1 cellular context compared by ENCODE assay signal in genomic region chr17:28345420-28346198, GRCh38.
TF ChIP-seq lines count a peak whose summit lies in the region.

No MANE protein-coding gene starts in this region.

TF ChIP-seq in IMR-90, 13 proteins besides CTCF, POLR2A, EP300 and RAD21:
- TF ChIP-seq FOS (IDR thresholded peaks at IDR 0.05; ENCODE audit: low read depth, low read length): no peak
- no peak for TF ChIP-seq USF2 (IDR thresholded peaks at IDR 0.05; ENCODE audit: low read depth, low read length)
- no peak for TF ChIP-seq BHLHE40 (IDR thresholded peaks at IDR 0.05; ENCODE audit: low read depth, low read length)
- no peak for TF ChIP-seq RCOR1 (IDR thresholded peaks at IDR 0.05; ENCODE audit: insufficient replicate concordance, low read length)
- TF ChIP-seq MAFK (IDR thresholded peaks at IDR 0.05; ENCODE audit: low read depth, low read length): no peak
- TF ChIP-seq NFE2L2 (IDR thresholded peaks at IDR 0.05; ENCODE audit: low read depth, low read length): no peak
